Comparison of ENCODE assay signal across 13 cellular contexts in genomic region chr15:73923488-73924164, GRCh38. TPM values are rescaled to one million over a fixed set of nuclear protein-coding genes. Genes with fewer than 3 reads are reported as not detected.
DNase-seq lines count a peak whose midpoint lies in the region; ATAC-seq, FAIRE-seq and TF ChIP-seq lines count a peak whose summit lies in the region.
"Had no signal": no experiment of that assay in that cellular context is flagged by ENCODE, and none has a peak within 500 bp of the region (broad histone marks: within the 10 kb centered on the region; RNA-seq: fewer than 3 reads in every experiment).

No MANE protein-coding gene starts in this region.

- H3K36me3 ChIP-seq in GM23248 (ENCODE audit: low read depth): 0 out of 2 replicates have a peak, but pooled peaks cover 5% of the 10 kb centered on the region
- H3K36me3 ChIP-seq: pancreas had no signal

- H3K27ac ChIP-seq in GM23248: peak overlapping the region; percentile 94

- H3K36me3 Mint-ChIP-seq in T-helper 17 cell (ENCODE audit: low read depth) (peaks cover 2% of the 10 kb centered on the region), glutamatergic neuron (ENCODE audit: unreplicated experiment) (peaks cover 5% of the 10 kb centered on the region)

- peaks cover 50% of the 10 kb centered on the region for H3F3A ChIP-seq in GM23248 (ENCODE audit: insufficient read depth)

- peaks cover 53% of the 10 kb centered on the region for H3K4me1 ChIP-seq in GM23248 (ENCODE audit: insufficient read depth)

- peaks cover 60% of the 10 kb centered on the region for H3K79me2 ChIP-seq in GM23248 (ENCODE audit: insufficient read depth)

- 0 out of 2 replicates have a peak overlapping the region, but pooled peaks have one; percentile 51 for H2AFZ ChIP-seq in GM23248

- H4K20me1 ChIP-seq in GM23248 (ENCODE audit: insufficient read depth): no peaks in the 10 kb centered on the region

- H3K27me3 ChIP-seq in GM23248 (replicated peaks; ENCODE audit: insufficient read depth): no peaks in the 10 kb centered on the region
- H3K27me3 ChIP-seq: pancreas had no signal

- H3K4me3 ChIP-seq in GM23248 (peak overlapping the region; percentile 45; the same call in 1 of the 2 replicates), retinal pigment epithelial cell (ENCODE audit: low read length) (no peak overlapping the region)
- H3K4me3 ChIP-seq: pancreas had no signal

- FAIRE-seq in urothelium cell line (lab: Jason Lieb, UNC): no peak
- FAIRE-seq: pancreas had no signal

- TF ChIP-seq CTCF in glutamatergic neuron (IDR thresholded peaks at IDR 0.05; ENCODE audit: partially characterized antibody, unreplicated experiment) (no peak), retinal pigment epithelial cell (conservative IDR thresholded peaks at IDR 0.05; ENCODE audit: low read depth, low read length) (no peak)

- no peaks in the 10 kb centered on the region for H3K9me2 ChIP-seq in GM23248 (ENCODE audit: insufficient read depth)

- ATAC-seq in T-helper 17 cell (no peak), HG02840 (IDR thresholded peaks at IDR 0.05; ENCODE audit: low FRiP score, unreplicated experiment) (no peak), HG03457 (IDR thresholded peaks at IDR 0.05; ENCODE audit: unreplicated experiment) (no peak)
- ATAC-seq: pancreas had no signal

- no peaks in the 10 kb centered on the region for H3K9me3 ChIP-seq in GM23248 (ENCODE audit: low read depth)
- no peaks in the 10 kb centered on the region for H3K9me3 ChIP-seq in T-helper 17 cell (ENCODE audit: control insufficient read depth, low read length, poor library complexity, severe bottlenecking)
- H3K9me3 ChIP-seq: pancreas had no signal

- peak overlapping the region; percentile 98 for H3K4me2 ChIP-seq in GM23248 (ENCODE audit: unreplicated experiment)

- in situ Hi-C loops in GM23248 (cut with MboI): no loop called here

- H3K27me3 Mint-ChIP-seq in T-helper 17 cell (no peaks in the 10 kb centered on the region), glutamatergic neuron (ENCODE audit: unreplicated experiment) (peaks cover 12% of the 10 kb centered on the region)

- DNase-seq in GM23248 (no peak), T-helper 17 cell (no peak), glutamatergic neuron (no peak), retinal pigment epithelial cell (ENCODE audit: low read depth) (peak; percentile 75), urothelium cell line (ENCODE audit: low spot score) (no peak), superior temporal gyrus (ENCODE audit: extremely low spot score) (no peak)
- DNase-seq: NCI-H510A had no signal

- H3K9me3 Mint-ChIP-seq in glutamatergic neuron (ENCODE audit: unreplicated experiment): peaks cover 16% of the 10 kb centered on the region

- H3K27ac Mint-ChIP-seq in T-helper 17 cell (peak overlapping the region; percentile 94), glutamatergic neuron (ENCODE audit: unreplicated experiment) (peak overlapping the region; percentile 92)

- H3K4me3 Mint-ChIP-seq in T-helper 17 cell (peak overlapping the region; percentile 77), glutamatergic neuron (ENCODE audit: unreplicated experiment) (peak overlapping the region; percentile 77)

- H3K4me1 Mint-ChIP-seq in T-helper 17 cell (peaks cover 41% of the 10 kb centered on the region), glutamatergic neuron (ENCODE audit: low read depth, unreplicated experiment) (peaks cover 54% of the 10 kb centered on the region)

- peak overlapping the region; percentile 90 for H3K9ac ChIP-seq in GM23248

- 73 to 74% methylated on average over 6 of the region's 6 CpGs for WGBS in GM23248 (ENCODE audit: low coverage in 1 of 2, low lambda C conversion rate in 2 of 2, missing lambda C conversion rate in 2 of 2), 2 experiments

RNA-seq across cellular contexts. Expression of gene LOXL1, which starts 2.6 kb away (rescaled TPM):
- 534 and 540 TPM in 2 replicates for total RNA-seq in GM23248 (2014; rRNA removed; shearing (Covaris generic))
- polyA plus RNA-seq in GM23248 (2016; fragmentation: Nextera tagmentation; extraction: Ambion mirVana): 396 and 401 TPM in 2 replicates
- 1 to 10 TPM; 2.9 to 8.4 TPM for total RNA-seq in T-helper 17 cell
- 163 TPM for total RNA-seq in glutamatergic neuron (ENCODE audit: unreplicated experiment)

RNA-seq across cellular contexts. Expression of gene TBC1D21, which starts 50.3 kb away (rescaled TPM):
- not detected in 2 replicates for total RNA-seq in GM23248 (2014; rRNA removed; shearing (Covaris generic))
- not detected in 2 replicates for polyA plus RNA-seq in GM23248 (2016; fragmentation: Nextera tagmentation; extraction: Ambion mirVana)
- total RNA-seq in T-helper 17 cell (not detected), glutamatergic neuron (ENCODE audit: unreplicated experiment) (not detected)
- total RNA-seq: activated CD8-positive, alpha-beta memory T cell treated with anti-CD3 and anti-CD28 coated beads for 36 hours; esophagus mucosa; pancreas; subcutaneous adipose tissue had no signal
- polyA plus RNA-seq: pancreas had no signal

Comparison
In these comparisons a context has a peak if more than half of its experiments do, and no peak if none do; other contexts are left out.
1. RNA of gene LOXL1, which starts 2.6 kb away (total RNA-seq): 534 to 540 TPM in GM23248 and 163 TPM in glutamatergic neuron (single experiment); 2.9 to 8.4 TPM in T-helper 17 cell; every median in the first group is over 10 times any median in the second.